In genomic region chr10:80177781-80178636, GRCh38 we compare ENCODE assay signal across 2 cellular contexts.
TF ChIP-seq lines count a peak whose summit lies in the region.

No MANE protein-coding gene starts in this region.

TF ChIP-seq in A549, 52 proteins besides CTCF, POLR2A, EP300 and RAD21:
- TF ChIP-seq RCOR1 (IDR thresholded peaks at IDR 0.05; ENCODE audit: low read depth, low read length) (no peak), FOXS1 (CRISPR knock-in tag; IDR thresholded peaks at IDR 0.05) (no peak), KDM5A (IDR thresholded peaks at IDR 0.05) (no peak), CEBPB (IDR thresholded peaks at IDR 0.05) (no peak)
- TF ChIP-seq, protein P1, sequence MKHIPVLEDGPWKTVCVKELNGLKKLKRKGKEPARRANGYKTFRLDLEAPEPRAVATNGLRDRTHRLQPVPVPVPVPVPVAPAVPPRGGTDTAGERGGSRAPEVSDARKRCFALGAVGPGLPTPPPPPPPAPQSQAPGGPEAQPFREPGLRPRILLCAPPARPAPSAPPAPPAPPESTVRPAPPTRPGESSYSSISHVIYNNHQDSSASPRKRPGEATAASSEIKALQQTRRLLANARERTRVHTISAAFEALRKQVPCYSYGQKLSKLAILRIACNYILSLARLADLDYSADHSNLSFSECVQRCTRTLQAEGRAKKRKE (CRISPR knock-in tag; IDR thresholded peaks at IDR 0.05; ENCODE audit: low read depth) = no peak
- TF ChIP-seq, protein P2, sequence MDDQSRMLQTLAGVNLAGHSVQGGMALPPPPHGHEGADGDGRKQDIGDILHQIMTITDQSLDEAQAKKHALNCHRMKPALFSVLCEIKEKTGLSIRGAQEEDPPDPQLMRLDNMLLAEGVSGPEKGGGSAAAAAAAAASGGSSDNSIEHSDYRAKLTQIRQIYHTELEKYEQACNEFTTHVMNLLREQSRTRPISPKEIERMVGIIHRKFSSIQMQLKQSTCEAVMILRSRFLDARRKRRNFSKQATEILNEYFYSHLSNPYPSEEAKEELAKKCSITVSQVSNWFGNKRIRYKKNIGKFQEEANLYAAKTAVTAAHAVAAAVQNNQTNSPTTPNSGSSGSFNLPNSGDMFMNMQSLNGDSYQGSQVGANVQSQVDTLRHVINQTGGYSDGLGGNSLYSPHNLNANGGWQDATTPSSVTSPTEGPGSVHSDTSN (IDR thresholded peaks at IDR 0.05) = no peak
- TF ChIP-seq, protein P3, sequence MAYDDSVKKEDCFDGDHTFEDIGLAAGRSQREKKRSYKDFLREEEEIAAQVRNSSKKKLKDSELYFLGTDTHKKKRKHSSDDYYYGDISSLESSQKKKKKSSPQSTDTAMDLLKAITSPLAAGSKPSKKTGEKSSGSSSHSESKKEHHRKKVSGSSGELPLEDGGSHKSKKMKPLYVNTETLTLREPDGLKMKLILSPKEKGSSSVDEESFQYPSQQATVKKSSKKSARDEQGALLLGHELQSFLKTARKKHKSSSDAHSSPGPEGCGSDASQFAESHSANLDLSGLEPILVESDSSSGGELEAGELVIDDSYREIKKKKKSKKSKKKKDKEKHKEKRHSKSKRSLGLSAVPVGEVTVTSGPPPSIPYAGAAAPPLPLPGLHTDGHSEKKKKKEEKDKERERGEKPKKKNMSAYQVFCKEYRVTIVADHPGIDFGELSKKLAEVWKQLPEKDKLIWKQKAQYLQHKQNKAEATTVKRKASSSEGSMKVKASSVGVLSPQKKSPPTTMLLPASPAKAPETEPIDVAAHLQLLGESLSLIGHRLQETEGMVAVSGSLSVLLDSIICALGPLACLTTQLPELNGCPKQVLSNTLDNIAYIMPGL (CRISPR knock-in tag; IDR thresholded peaks at IDR 0.05; ENCODE audit: borderline replicate concordance) = no peak

TF ChIP-seq in HepG2, 621 proteins besides CTCF, POLR2A, EP300 and RAD21:
- TF ChIP-seq MYC (CRISPR knock-in tag; IDR thresholded peaks at IDR 0.05; ENCODE audit: borderline replicate concordance) (no peak), DMTF1 (CRISPR knock-in tag; IDR thresholded peaks at IDR 0.05) (no peak), ZNF33A (CRISPR knock-in tag; IDR thresholded peaks at IDR 0.05; ENCODE audit: borderline replicate concordance) (no peak), JUN (CRISPR knock-in tag; IDR thresholded peaks at IDR 0.05) (no peak), ZNF510 (CRISPR knock-in tag; IDR thresholded peaks at IDR 0.05; ENCODE audit: low read depth) (no peak), FOXA1 (IDR thresholded peaks at IDR 0.05) (no peak), FOXA1 (CRISPR knock-in tag; IDR thresholded peaks at IDR 0.05) (no peak), FOSL1 (CRISPR knock-in tag; IDR thresholded peaks at IDR 0.05; ENCODE audit: borderline replicate concordance) (no peak), ZNF354B (CRISPR knock-in tag; IDR thresholded peaks at IDR 0.05) (no peak)
- TF ChIP-seq, protein P4, sequence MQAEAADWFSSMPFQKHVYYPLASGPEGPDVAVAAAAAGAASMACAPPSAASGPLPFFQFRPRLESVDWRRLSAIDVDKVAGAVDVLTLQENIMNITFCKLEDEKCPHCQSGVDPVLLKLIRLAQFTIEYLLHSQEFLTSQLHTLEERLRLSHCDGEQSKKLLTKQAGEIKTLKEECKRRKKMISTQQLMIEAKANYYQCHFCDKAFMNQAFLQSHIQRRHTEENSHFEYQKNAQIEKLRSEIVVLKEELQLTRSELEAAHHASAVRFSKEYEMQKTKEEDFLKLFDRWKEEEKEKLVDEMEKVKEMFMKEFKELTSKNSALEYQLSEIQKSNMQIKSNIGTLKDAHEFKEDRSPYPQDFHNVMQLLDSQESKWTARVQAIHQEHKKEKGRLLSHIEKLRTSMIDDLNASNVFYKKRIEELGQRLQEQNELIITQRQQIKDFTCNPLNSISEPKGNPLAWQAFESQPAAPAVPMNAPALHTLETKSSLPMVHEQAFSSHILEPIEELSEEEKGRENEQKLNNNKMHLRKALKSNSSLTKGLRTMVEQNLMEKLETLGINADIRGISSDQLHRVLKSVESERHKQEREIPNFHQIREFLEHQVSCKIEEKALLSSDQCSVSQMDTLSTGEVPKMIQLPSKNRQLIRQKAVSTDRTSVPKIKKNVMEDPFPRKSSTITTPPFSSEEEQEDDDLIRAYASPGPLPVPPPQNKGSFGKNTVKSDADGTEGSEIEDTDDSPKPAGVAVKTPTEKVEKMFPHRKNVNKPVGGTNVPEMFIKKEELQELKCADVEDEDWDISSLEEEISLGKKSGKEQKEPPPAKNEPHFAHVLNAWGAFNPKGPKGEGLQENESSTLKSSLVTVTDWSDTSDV (CRISPR knock-in tag; IDR thresholded peaks at IDR 0.05) = no peak
- TF ChIP-seq, protein P5, sequence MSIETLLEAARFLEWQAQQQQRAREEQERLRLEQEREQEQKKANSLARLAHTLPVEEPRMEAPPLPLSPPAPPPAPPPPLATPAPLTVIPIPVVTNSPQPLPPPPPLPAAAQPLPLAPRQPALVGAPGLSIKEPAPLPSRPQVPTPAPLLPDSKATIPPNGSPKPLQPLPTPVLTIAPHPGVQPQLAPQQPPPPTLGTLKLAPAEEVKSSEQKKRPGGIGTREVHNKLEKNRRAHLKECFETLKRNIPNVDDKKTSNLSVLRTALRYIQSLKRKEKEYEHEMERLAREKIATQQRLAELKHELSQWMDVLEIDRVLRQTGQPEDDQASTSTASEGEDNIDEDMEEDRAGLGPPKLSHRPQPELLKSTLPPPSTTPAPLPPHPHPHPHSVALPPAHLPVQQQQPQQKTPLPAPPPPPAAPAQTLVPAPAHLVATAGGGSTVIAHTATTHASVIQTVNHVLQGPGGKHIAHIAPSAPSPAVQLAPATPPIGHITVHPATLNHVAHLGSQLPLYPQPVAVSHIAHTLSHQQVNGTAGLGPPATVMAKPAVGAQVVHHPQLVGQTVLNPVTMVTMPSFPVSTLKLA (IDR thresholded peaks at IDR 0.05) = no peak
